In the genomic region with DNA sequence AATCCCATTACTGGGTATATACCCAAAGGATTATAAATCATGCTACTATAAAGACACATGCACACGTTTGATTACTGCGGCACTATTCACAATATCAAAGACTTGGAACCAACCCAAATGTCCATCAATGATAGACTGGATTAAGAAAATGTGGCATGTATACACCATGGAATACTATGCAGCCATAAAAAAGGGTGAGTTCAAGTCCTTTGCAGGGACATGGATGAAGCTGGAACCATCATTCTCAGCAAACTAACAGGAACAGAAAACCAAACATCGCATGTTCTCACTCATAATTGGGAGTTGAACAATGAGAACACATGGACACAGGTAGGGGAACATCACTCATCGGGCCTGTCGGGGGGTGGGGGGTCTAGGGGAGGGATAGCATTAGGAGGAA, we compare ENCODE assay signal across 12 cellular contexts. TPM values are rescaled to one million over a fixed set of nuclear protein-coding genes. Genes with fewer than 3 reads are reported as not detected.
"Had no signal": no experiment of that assay in that cellular context is flagged by ENCODE, and none has a peak within 500 bp of the region (broad histone marks: within the 10 kb centered on the region; RNA-seq: fewer than 3 reads in every experiment).

No MANE protein-coding gene starts in this region.

RNA-seq across cellular contexts. Expression of a gene that starts 54.7 kb away (rescaled TPM):
- total RNA-seq: activated naive CD8-positive, alpha-beta T cell treated with anti-CD3 and anti-CD28 coated beads for 36 hours; activated naive CD8-positive, alpha-beta T cell treated with anti-CD3 and anti-CD28 coated beads, Interleukin-2, amount 10 ng/mL, durations not matched to agents 7 days and 5 days; adrenal gland; aorta; ascending aorta; astrocyte; body of pancreas; bronchial epithelial cell; cardiac muscle cell; cardiac septum; cerebellum; chondrocyte had no signal
- polyA plus RNA-seq: cardiac muscle cell had no signal
